8 cellular contexts compared by ENCODE assay signal in the genomic region with DNA sequence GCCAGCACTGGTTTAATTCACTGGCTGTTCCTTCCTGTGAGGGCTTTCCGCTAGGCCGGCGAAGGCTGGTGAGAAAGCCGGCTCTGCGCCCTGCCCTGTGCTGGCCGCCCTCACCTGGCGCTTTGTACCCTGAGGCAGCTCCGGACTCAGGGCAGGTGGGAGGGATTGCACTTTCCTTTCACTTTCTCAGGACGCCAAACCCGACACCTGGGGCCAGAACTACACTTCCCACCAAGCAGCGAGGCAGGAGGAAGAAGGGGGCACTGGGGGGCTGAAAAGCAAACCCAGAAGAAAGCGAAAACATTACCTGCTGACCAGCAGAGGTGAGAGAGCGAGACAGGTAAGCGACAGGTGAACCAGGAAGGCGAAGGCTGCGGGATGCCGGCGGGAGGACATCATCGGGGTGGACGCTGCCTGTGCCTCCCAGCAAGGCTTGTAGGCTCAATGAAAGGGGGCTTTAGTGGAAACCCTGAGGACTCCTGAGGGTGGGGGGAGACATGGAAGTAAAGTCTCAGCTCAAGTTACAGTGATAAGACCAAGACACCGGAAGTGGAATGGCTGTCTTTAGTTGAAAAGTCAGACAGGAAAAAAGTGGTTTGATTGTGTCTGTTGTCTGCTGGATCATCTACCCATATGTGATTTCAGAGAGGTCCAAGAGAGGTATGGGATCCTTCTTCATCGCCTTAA. TPM values are rescaled to one million over a fixed set of nuclear protein-coding genes. Genes with fewer than 3 reads are reported as not detected.
DNase-seq lines count a peak whose midpoint lies in the region; ATAC-seq and TF ChIP-seq lines count a peak whose summit lies in the region.

A gene with protein sequence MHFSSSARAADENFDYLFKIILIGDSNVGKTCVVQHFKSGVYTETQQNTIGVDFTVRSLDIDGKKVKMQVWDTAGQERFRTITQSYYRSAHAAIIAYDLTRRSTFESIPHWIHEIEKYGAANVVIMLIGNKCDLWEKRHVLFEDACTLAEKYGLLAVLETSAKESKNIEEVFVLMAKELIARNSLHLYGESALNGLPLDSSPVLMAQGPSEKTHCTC (plus strand): TSS at position 181 of the 687 bp plus-strand sequence. CDS start 3,589 bp downstream, outside the sequence.

- H3K27me3 ChIP-seq in heart left ventricle (peaks cover 0 to 39% (median 7%) of the 10 kb centered on the region in 9 donors), muscle layer of duodenum (ENCODE audit: low read depth, low read length) (no peaks in the 10 kb centered on the region), thoracic aorta (replicated peaks; ENCODE audit: insufficient read depth) (no peaks in the 10 kb centered on the region)

- H3K36me3 ChIP-seq in heart left ventricle (no peaks in the 10 kb centered on the region), muscle layer of duodenum (ENCODE audit: control insufficient read depth in 1 of 2, insufficient read depth in 2 of 2, low read length in 2 of 2) (no peaks in the 10 kb centered on the region), thoracic aorta (no peaks in the 10 kb centered on the region)

- peak in 3 of 4 donors; percentile 30 to 48 (median 38) for ATAC-seq in heart left ventricle
- ATAC-seq in thoracic aorta (ENCODE audit: insufficient number of reproducible peaks, low FRiP score, low read depth), result no peak

- H3K4me1 ChIP-seq in heart left ventricle, result peaks cover 0 to 10% (median 0%) of the 10 kb centered on the region in 12 donors
- no peaks in the 10 kb centered on the region for H3K4me1 ChIP-seq in muscle layer of duodenum (ENCODE audit: control insufficient read depth in 1 of 2, insufficient read depth in 2 of 2, low read length in 2 of 2)
- H3K4me1 ChIP-seq in thoracic aorta (ENCODE audit: control insufficient read depth in 1 of 2, low read depth in 2 of 2), result no peaks in the 10 kb centered on the region

- H3K27ac Mint-ChIP-seq in dendritic cell treated with granulocyte-macrophage colony-stimulating factor and Interleukin-4, amounts not matched to agents 40 ng/mL and 50 ng/mL, for 4 days, result peak within 1 kb of the TSS; percentile 25

- no peaks in the 10 kb centered on the region for H3K9me3 Mint-ChIP-seq in dendritic cell treated with granulocyte-macrophage colony-stimulating factor and Interleukin-4, amounts not matched to agents 40 ng/mL and 50 ng/mL, for 4 days

- H3K4me3 ChIP-seq in heart left ventricle (peak within 1 kb of the TSS in 7 of 12 donors; percentile 17 to 54 (median 25)), muscle layer of duodenum (ENCODE audit: low read depth in 1 of 2, low read length in 2 of 2) (peak within 1 kb of the TSS; percentile 37 to 54), thoracic aorta (peak within 1 kb of the TSS; percentile 52)

- H3K9me3 ChIP-seq in heart left ventricle (no peaks in the 10 kb centered on the region), muscle layer of duodenum (ENCODE audit: control insufficient read depth in 1 of 2, low read length in 2 of 2) (no peaks in the 10 kb centered on the region), thoracic aorta (no peaks in the 10 kb centered on the region)

- WGBS in heart left ventricle, 4 donors, result 10 to 15% (median 13%) methylated on average over 22 of the region's 22 CpGs

- intact Hi-C loops in heart left ventricle (cut with DNase I), result no loop called here
- intact Hi-C loops in cardiac septum (cut with DNase I), result no loop called here
- intact Hi-C loops in dendritic cell treated with granulocyte-macrophage colony-stimulating factor and Interleukin-4, amounts not matched to agents 40 ng/mL and 50 ng/mL, for 4 days (cut with micrococcal nuclease), result no loop called here

- DNase-seq in heart left ventricle, result no peak
- DNase-seq in cardiac septum (ENCODE audit: low spot score), result no peak
- DNase-seq in activated CD4-positive, CD25-positive, alpha-beta regulatory T cell treated with anti-CD3 and anti-CD28 coated beads, Interleukin-2, amount 50 U/mL, for 72 hours, result peak; percentile 40
- no peak for DNase-seq in thoracic aorta (ENCODE audit: low spot score)
- DNase-seq in hepatic stellate cell (ENCODE audit: low spot score), result no peak
- no peak for DNase-seq in NCI-H82 treated with DMSO at 0.1 percent for 48 hours (lab: John Stamatoyannopoulos, UW; ENCODE audit: unreplicated experiment)

- TF ChIP-seq CTCF in heart left ventricle (IDR thresholded peaks at IDR 0.05), result no peak
- TF ChIP-seq CTCF in thoracic aorta (IDR thresholded peaks at IDR 0.05), result no peak

- H3K4me3 Mint-ChIP-seq in dendritic cell treated with granulocyte-macrophage colony-stimulating factor and Interleukin-4, amounts not matched to agents 40 ng/mL and 50 ng/mL, for 4 days, result peak within 1 kb of the TSS; percentile 65

- H3K27ac ChIP-seq in heart left ventricle (peak within 1 kb of the TSS in 1 of 12 donors; percentile 23), muscle layer of duodenum (ENCODE audit: low read length) (peak within 1 kb of the TSS; percentile 6), thoracic aorta (no peak within 1 kb of the TSS)

- H3K27me3 Mint-ChIP-seq in dendritic cell treated with granulocyte-macrophage colony-stimulating factor and Interleukin-4, amounts not matched to agents 40 ng/mL and 50 ng/mL, for 4 days, result peaks cover 47% of the 10 kb centered on the region

- H3K4me1 Mint-ChIP-seq in dendritic cell treated with granulocyte-macrophage colony-stimulating factor and Interleukin-4, amounts not matched to agents 40 ng/mL and 50 ng/mL, for 4 days (ENCODE audit: low read depth), result peaks cover 12% of the 10 kb centered on the region

- H3K36me3 Mint-ChIP-seq in dendritic cell treated with granulocyte-macrophage colony-stimulating factor and Interleukin-4, amounts not matched to agents 40 ng/mL and 50 ng/mL, for 4 days (ENCODE audit: low read depth), result no peaks in the 10 kb centered on the region

- TF ChIP-seq POLR2A in heart left ventricle (IDR thresholded peaks at IDR 0.05), result no peak

RNA-seq across cellular contexts. Expression of the gene that starts here (rescaled TPM):
- total RNA-seq in heart left ventricle, result not detected
- polyA plus RNA-seq in heart left ventricle, result not detected
- total RNA-seq in cardiac septum, result not detected
- not detected for total RNA-seq in thoracic aorta

Comparison
In these comparisons a context has a peak if more than half of its experiments do, and no peak if none do; other contexts are left out.
1. Peak in ATAC-seq and H3K4me3 ChIP-seq in heart left ventricle; RNA of the gene not detected or under 1 TPM.